In genomic region chr2:26355038-26355995, GRCh38 we compare ENCODE assay signal across 9 cellular contexts. TPM values are rescaled to one million over a fixed set of nuclear protein-coding genes. Genes with fewer than 3 reads are reported as not detected.
DNase-seq lines count a peak whose midpoint lies in the region; ATAC-seq lines count a peak whose summit lies in the region.
"Had no signal": no experiment of that assay in that cellular context is flagged by ENCODE, and none has a peak within 500 bp of the region (broad histone marks: within the 10 kb centered on the region; RNA-seq: fewer than 3 reads in every experiment).

No MANE protein-coding gene starts in this region.

- WGBS in mesodermal cell (ENCODE audit: insufficient coverage in 2 of 2), 2 experiments: 49 to 52% methylated on average over 5 to 7 of the region's 9 CpGs

- no peaks in the 10 kb centered on the region for H3K27me3 Mint-ChIP-seq in CD8-positive, alpha-beta memory T cell

- H3K27ac ChIP-seq in CD8-positive, alpha-beta memory T cell (ENCODE audit: low read depth, low read length): peak overlapping the region; percentile 69
- peak overlapping the region; percentile 26 for H3K27ac ChIP-seq in mesodermal cell (ENCODE audit: low read depth, low read length, severe bottlenecking)

- H3K36me3 Mint-ChIP-seq in CD8-positive, alpha-beta memory T cell: peaks cover 0 to 17% (median 8%) of the 10 kb centered on the region in 3 donors

- ATAC-seq in left colon: no peak

- H3K4me1 Mint-ChIP-seq in CD8-positive, alpha-beta memory T cell: peaks cover 29 to 84% (median 70%) of the 10 kb centered on the region in 3 donors

- POLR2A ChIA-PET in CD8-positive, alpha-beta memory T cell (lab: Charles Lee): no interaction called here

- no peaks in the 10 kb centered on the region for H3K27me3 ChIP-seq in CD8-positive, alpha-beta memory T cell (ENCODE audit: insufficient read depth, low read length, poor library complexity, severe bottlenecking)
- no peaks in the 10 kb centered on the region for H3K27me3 ChIP-seq in adipocyte (replicated peaks; ENCODE audit: control insufficient read depth, insufficient read depth, low read length)

- H3K9me3 Mint-ChIP-seq in CD8-positive, alpha-beta memory T cell: no peaks in the 10 kb centered on the region

- no peak for DNase-seq in CD8-positive, alpha-beta memory T cell
- DNase-seq in HUDEP-2 (lab: John Stamatoyannopoulos, UW; ENCODE audit: unreplicated experiment in 76 of 76): peak in 50 of 76 experiments; percentile 5 to 86 (median 62)
- DNase-seq in adipocyte (ENCODE audit: low read depth): peak; percentile 96
- no peak for DNase-seq in NAMALWA (ENCODE audit: low spot score)
- DNase-seq in AML-193 (lab: John Stamatoyannopoulos, UW): no peak
- no peak for DNase-seq in GDM1 (lab: John Stamatoyannopoulos, UW)
- no peak for DNase-seq in left colon
- DNase-seq: NCI-H526 treated with DMSO at 0.1 percent for 48 hours had no signal

- H3K9me3 ChIP-seq in CD8-positive, alpha-beta memory T cell (ENCODE audit: low read length): no peaks in the 10 kb centered on the region
- H3K9me3 ChIP-seq in adipocyte (ENCODE audit: control insufficient read depth, low read length): no peaks in the 10 kb centered on the region
- no peaks in the 10 kb centered on the region for H3K9me3 ChIP-seq in mesodermal cell (ENCODE audit: control insufficient read depth, low read length)

- peak overlapping the region in 2 of 7 donors; percentile 33 to 49 for H3K4me3 Mint-ChIP-seq in CD8-positive, alpha-beta memory T cell

- peak overlapping the region in 1 of 8 donors; percentile 2 for H3K27ac Mint-ChIP-seq in CD8-positive, alpha-beta memory T cell

- H3K9ac ChIP-seq in adipocyte (ENCODE audit: low read length): no peak overlapping the region

- intact Hi-C loops in left colon (cut with DNase I, micrococcal nuclease): no loop called here

- CTCF ChIA-PET in CD8-positive, alpha-beta memory T cell (lab: Charles Lee): interaction anchor here (1.2 kb wide), 1 partner anchor 9 kb away, joined by 4 read pairs; the partner anchor contains the start of genes ADGRF3 and SELENOI

- no peak overlapping the region for H3K4me3 ChIP-seq in CD8-positive, alpha-beta memory T cell (ENCODE audit: low read length)
- H3K4me3 ChIP-seq in adipocyte (ENCODE audit: low read length) (peak overlapping the region; percentile 40), mesodermal cell (ENCODE audit: extremely low read depth, insufficient read depth, low read length, poor library complexity, severe bottlenecking) (no peak overlapping the region)

- no peaks in the 10 kb centered on the region for H3K36me3 ChIP-seq in CD8-positive, alpha-beta memory T cell (ENCODE audit: insufficient read depth, low read length)
- peaks cover 6% of the 10 kb centered on the region for H3K36me3 ChIP-seq in adipocyte (ENCODE audit: control insufficient read depth, insufficient read depth, low read length, severe bottlenecking)
- H3K36me3 ChIP-seq in mesodermal cell (ENCODE audit: control insufficient read depth, insufficient read depth, low read length): peaks cover 38% of the 10 kb centered on the region

- peaks cover 4% of the 10 kb centered on the region for H3K4me1 ChIP-seq in CD8-positive, alpha-beta memory T cell (ENCODE audit: insufficient read depth, low read length)
- H3K4me1 ChIP-seq in adipocyte (ENCODE audit: control insufficient read depth, insufficient read depth, low read length) (peaks cover 11% of the 10 kb centered on the region), mesodermal cell (ENCODE audit: control insufficient read depth, insufficient read depth, low read length, poor library complexity, severe bottlenecking) (peaks cover 12% of the 10 kb centered on the region)

RNA-seq across cellular contexts. Expression of gene ADGRF3, which starts 8.7 kb away (rescaled TPM):
- 1 to 10 TPM; 2.6 to 4.0 TPM for total RNA-seq in CD8-positive, alpha-beta memory T cell
- polyA plus RNA-seq in CD8-positive, alpha-beta memory T cell: 0.43 TPM
- 0.11 TPM for polyA plus RNA-seq in mesodermal cell (2013, experiment 1 of 2)
- 0.10 TPM for polyA plus RNA-seq in mesodermal cell (2013, experiment 2 of 2)
- total RNA-seq in left colon: under 1 TPM; 0.34 to 0.49 TPM

RNA-seq across cellular contexts. Expression of gene SELENOI, which starts 9.4 kb away (rescaled TPM):
- total RNA-seq in CD8-positive, alpha-beta memory T cell: 10 to 100 TPM; 58.4 to 61.9 TPM
- 3.2 TPM for polyA plus RNA-seq in CD8-positive, alpha-beta memory T cell
- 17.1 TPM for polyA plus RNA-seq in mesodermal cell (2013, experiment 1 of 2)
- 14.7 TPM for polyA plus RNA-seq in mesodermal cell (2013, experiment 2 of 2)
- 10 to 100 TPM; 31.7 to 44.5 TPM for total RNA-seq in left colon

RNA-seq across cellular contexts. Expression of gene DRC1, which starts 46.4 kb away (rescaled TPM):
- total RNA-seq in CD8-positive, alpha-beta memory T cell: not detected
- polyA plus RNA-seq in CD8-positive, alpha-beta memory T cell: not detected
- polyA plus RNA-seq in mesodermal cell (2013, experiment 1 of 2): 0.33 TPM
- 1.1 TPM for polyA plus RNA-seq in mesodermal cell (2013, experiment 2 of 2)
- total RNA-seq in left colon: not detected

Comparison
In these comparisons a context has a peak if more than half of its experiments do, and no peak if none do; other contexts are left out.
1. DNase-seq: peak in HUDEP-2 (50 of 76) and adipocyte (single experiment); none in CD8-positive, alpha-beta memory T cell (0 of 5), NAMALWA (single experiment), AML-193 (0 of 2), GDM1 (single experiment) and left colon (0 of 2).